Comparison of ENCODE assay signal across 1 cellular context in the genomic region with DNA sequence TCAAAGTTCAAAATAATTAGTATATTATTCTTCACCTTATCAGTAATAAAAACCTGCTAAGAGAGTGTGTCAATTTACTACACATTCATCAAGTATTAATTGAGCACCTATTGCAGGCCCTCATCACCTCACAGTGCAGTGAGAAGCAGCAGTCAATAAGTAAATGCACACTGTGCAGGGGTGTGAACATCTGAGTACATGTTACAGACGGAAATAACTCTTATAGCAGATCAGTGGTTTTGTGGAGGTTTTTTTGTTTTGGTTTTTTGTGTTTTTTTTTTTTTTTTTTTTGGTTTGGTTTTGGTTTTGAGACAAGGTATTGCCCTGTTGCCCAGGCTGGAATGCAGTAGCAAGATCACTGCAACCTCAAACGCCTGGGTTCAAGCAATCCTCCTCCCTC.
TF ChIP-seq lines count a peak whose summit lies in the region.

No MANE protein-coding gene starts in this region.

TF ChIP-seq in K562, 482 proteins besides CTCF, POLR2A, EP300 and RAD21 (continued from another document):
- TF ChIP-seq CREB3L1 (IDR thresholded peaks at IDR 0.05; ENCODE audit: borderline replicate concordance, low read depth) (no peak), GATAD2A (IDR thresholded peaks at IDR 0.05) (no peak), SMAD1 (IDR thresholded peaks at IDR 0.05; ENCODE audit: low read depth, low read length, partially characterized antibody) (no peak), HNRNPL (IDR thresholded peaks at IDR 0.05; ENCODE audit: low read depth, low read length) (no peak), SAP30 (IDR thresholded peaks at IDR 0.05; ENCODE audit: borderline replicate concordance, insufficient read depth, low read depth, low read length, poor library complexity, severe bottlenecking) (no peak), NFIC (IDR thresholded peaks at IDR 0.05) (no peak), DLX4 (CRISPR knock-in tag; IDR thresholded peaks at IDR 0.05) (no peak), IFI16 (CRISPR knock-in tag; IDR thresholded peaks at IDR 0.05) (no peak), POLR2AphosphoS5 (IDR thresholded peaks at IDR 0.05; ENCODE audit: control insufficient read depth, insufficient read depth, low read depth, low read length) (no peak), NFATC3 (IDR thresholded peaks at IDR 0.05) (no peak), ZNF780A (CRISPR knock-in tag; IDR thresholded peaks at IDR 0.05) (no peak), CBX8 (IDR thresholded peaks at IDR 0.05; ENCODE audit: borderline replicate concordance, extremely low read depth, low read depth, low read length, poor library complexity, severe bottlenecking) (no peak), CHD2 (IDR thresholded peaks at IDR 0.05; ENCODE audit: low read depth, low read length) (no peak), PYGO2 (tag; IDR thresholded peaks at IDR 0.05) (no peak), MYC (IDR thresholded peaks at IDR 0.05; ENCODE audit: low read depth, low read length) (no peak), MYC (CRISPR knock-in tag; IDR thresholded peaks at IDR 0.05; ENCODE audit: borderline replicate concordance, low read depth) (no peak), ZNF707 (CRISPR knock-in tag; conservative IDR thresholded peaks at IDR 0.05) (no peak)
- TF ChIP-seq, protein P1, sequence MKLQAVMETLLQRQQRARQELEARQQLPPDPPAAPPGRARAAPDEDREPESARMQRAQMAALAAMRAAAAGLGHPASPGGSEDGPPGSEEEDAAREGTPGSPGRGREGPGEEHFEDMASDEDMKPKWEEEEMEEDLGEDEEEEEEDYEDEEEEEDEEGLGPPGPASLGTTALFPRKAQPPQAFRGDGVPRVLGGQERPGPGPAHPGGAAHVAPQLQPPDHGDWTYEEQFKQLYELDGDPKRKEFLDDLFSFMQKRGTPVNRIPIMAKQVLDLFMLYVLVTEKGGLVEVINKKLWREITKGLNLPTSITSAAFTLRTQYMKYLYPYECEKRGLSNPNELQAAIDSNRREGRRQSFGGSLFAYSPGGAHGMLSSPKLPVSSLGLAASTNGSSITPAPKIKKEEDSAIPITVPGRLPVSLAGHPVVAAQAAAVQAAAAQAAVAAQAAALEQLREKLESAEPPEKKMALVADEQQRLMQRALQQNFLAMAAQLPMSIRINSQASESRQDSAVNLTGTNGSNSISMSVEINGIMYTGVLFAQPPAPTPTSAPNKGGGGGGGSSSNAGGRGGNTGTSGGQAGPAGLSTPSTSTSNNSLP (IDR thresholded peaks at IDR 0.05; ENCODE audit: borderline replicate concordance, low read depth, low read length) = no peak
TF ChIP-seq in K562: peak in this region for 0.
